12 cellular contexts compared by ENCODE assay signal in the genomic region with DNA sequence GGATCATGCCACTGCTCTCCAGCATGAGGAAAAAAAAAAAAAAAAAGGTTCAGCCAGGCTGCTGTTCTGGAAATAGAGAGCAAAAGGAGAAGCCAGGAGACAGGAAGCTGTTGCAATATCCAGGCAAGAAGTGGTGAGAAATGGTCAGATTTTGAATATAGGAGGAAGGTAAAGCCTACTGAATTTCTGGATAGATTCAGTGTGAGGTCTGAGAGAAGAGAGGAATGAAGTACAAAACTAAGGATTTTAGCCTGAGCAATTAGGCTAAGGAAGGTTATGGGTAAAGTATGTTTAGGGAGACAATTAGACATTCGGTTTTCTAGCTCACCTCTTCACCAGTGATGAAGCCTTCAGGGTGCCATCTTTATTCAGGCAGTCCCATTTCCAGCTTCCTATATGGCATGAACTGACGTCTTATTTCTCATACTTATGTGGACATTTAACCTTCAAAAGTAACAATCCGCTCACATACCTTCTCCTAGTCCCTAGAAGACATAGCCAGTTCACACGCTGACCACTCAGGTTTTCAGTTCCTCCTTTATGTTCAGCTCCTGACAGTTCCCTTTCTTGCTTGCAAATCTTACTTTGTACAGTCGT. TPM values are rescaled to one million over a fixed set of nuclear protein-coding genes. Genes with fewer than 3 reads are reported as not detected.
A peak's percentile ranks its signal among the peaks of the same experiment; 100 is the strongest.
DNase-seq lines count a peak whose midpoint lies in the region; ATAC-seq and TF ChIP-seq lines count a peak whose summit lies in the region.
"Had no signal": no experiment of that assay in that cellular context is flagged by ENCODE, and none has a peak within 500 bp of the region (broad histone marks: within the 10 kb centered on the region; RNA-seq: fewer than 3 reads in every experiment).

No MANE protein-coding gene starts in this region.

- H3K4me3 ChIP-seq in lower lobe of right lung: peak overlapping the region; percentile 4
- H3K4me3 ChIP-seq in HAP-1: no peak overlapping the region

- TF ChIP-seq CTCF in GM10248 (IDR thresholded peaks at IDR 0.05; ENCODE audit: control extremely low read depth, extremely low read depth, low read depth, missing control alignments) (no peak), lower lobe of right lung (IDR thresholded peaks at IDR 0.05) (no peak)

- in situ Hi-C loops in HAP-1 (cut with MboI; ENCODE audit: low sequenced_read_pairs): no loop called here

- no peak overlapping the region for H3K27ac ChIP-seq in lower lobe of right lung

- CTCF ChIA-PET in GM10248 (lab: Yijun Ruan, JAX): interaction anchor here (0.9 to 2.6 kb wide), 4 partner anchors 9 to 312 kb away, joined by 3 to 9 read pairs (median 4); no protein-coding TSS in a partner anchor

- POLR2A ChIA-PET in GM10248 (lab: Yijun Ruan, JAX): interaction anchor here (0.6 kb wide), 1 partner anchor 8 kb away, joined by 3 read pairs; no protein-coding TSS in a partner anchor

- H3K27me3 ChIP-seq in lower lobe of right lung (ENCODE audit: low read depth): no peaks in the 10 kb centered on the region
- no peaks in the 10 kb centered on the region for H3K27me3 ChIP-seq in HAP-1 (ENCODE audit: low read depth)

- H3K9me3 ChIP-seq in lower lobe of right lung: no peaks in the 10 kb centered on the region
- no peaks in the 10 kb centered on the region for H3K9me3 ChIP-seq in HAP-1

- H3K36me3 ChIP-seq in lower lobe of right lung (no peaks in the 10 kb centered on the region), HAP-1 (replicated peaks) (no peaks in the 10 kb centered on the region)

- intact Hi-C loops in lower lobe of right lung (cut with DNase I): no loop called here

- H3K4me1 ChIP-seq in lower lobe of right lung: peaks cover 28% of the 10 kb centered on the region
- H3K4me1 ChIP-seq in HAP-1: peaks cover 3% of the 10 kb centered on the region

- DNase-seq in GM10248 (ENCODE audit: extremely low spot score) (peak; percentile 67), NOMO-1 treated with dmso at 0.1 percent for 144 hours (lab: John Stamatoyannopoulos, UW; ENCODE audit: unreplicated experiment) (peak; percentile 68), lower lobe of right lung (no peak), HAP-1 (ENCODE audit: low spot score in 2 of 2) (no peak), NCI-H146 treated with DMSO at 0.1 percent for 48 hours (lab: John Stamatoyannopoulos, UW; ENCODE audit: unreplicated experiment) (no peak), NCI-H2107 (lab: John Stamatoyannopoulos, UW) (no peak), NCI-H2029 (lab: John Stamatoyannopoulos, UW) (no peak)
- DNase-seq: HFFc6; NCI-H1417; stimulated activated CD4-positive, alpha-beta T cell treated with anti-CD3 and anti-CD28 coated beads, Interleukin-2, amount 100 ng/mL, for 24 hours had no signal

- peak; percentile 49 for ATAC-seq in GM21786 (IDR thresholded peaks at IDR 0.05; ENCODE audit: unreplicated experiment)
- ATAC-seq in lower lobe of right lung: peak; percentile 70 to 71
- ATAC-seq: activated naive CD4-positive, alpha-beta T cell treated with anti-CD3 and anti-CD28 coated beads, Interleukin-2, amount 50 U/mL, for 72 hours had no signal

RNA-seq across cellular contexts. Expression of gene KIF9, which starts 57.2 kb away (rescaled TPM):
- 8.7 TPM for total RNA-seq in lower lobe of right lung

RNA-seq across cellular contexts. Expression of gene KLHL18, which starts 57.3 kb away (rescaled TPM):
- total RNA-seq in lower lobe of right lung: 30.2 TPM

Comparison
In these comparisons a context has a peak if more than half of its experiments do, and no peak if none do; other contexts are left out.
1. DNase-seq: peak in GM10248 (single experiment) and NOMO-1 treated with dmso at 0.1 percent for 144 hours (single experiment); none in lower lobe of right lung (single experiment), HAP-1 (0 of 2), NCI-H146 treated with DMSO at 0.1 percent for 48 hours (single experiment), NCI-H2107 (single experiment) and NCI-H2029 (single experiment).